18 cellular contexts compared by ENCODE assay signal in the genomic region with DNA sequence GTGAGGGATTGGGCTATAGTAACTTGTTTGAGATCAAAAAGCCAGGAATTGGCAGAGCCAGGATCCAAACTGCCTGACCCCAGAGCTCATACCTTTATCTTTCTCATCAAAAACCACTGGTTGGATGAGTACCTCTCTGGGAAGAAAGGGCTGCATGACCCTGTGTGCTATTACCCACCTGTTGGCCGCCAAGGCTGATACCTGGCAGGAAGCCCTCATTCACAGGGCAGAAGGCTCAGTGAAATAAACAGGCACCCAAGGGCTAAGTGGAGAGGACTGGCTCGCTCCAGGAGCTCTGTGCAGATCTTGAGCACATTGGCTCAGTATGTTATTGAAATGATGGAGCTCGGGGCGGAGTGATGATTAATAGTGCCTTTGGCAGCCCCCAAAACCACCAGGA.
DNase-seq lines count a peak whose midpoint lies in the region; ATAC-seq and TF ChIP-seq lines count a peak whose summit lies in the region.
"Had no signal": no experiment of that assay in that cellular context is flagged by ENCODE, and none has a peak within 500 bp of the region (broad histone marks: within the 10 kb centered on the region; RNA-seq: fewer than 3 reads in every experiment).

No MANE protein-coding gene starts in this region.

- no CpG with 5 or more reads among the region's 4 CpGs for WGBS in H9 (ENCODE audit: extremely low coverage, insufficient read length, low lambda C conversion rate)
- 93 to 100% methylated on average over 2 to 4 of the region's 4 CpGs for WGBS in endodermal cell (ENCODE audit: insufficient coverage in 1 of 2, insufficient read length in 1 of 2), 2 experiments

- ATAC-seq in CD4-positive, CD25-positive, alpha-beta regulatory T cell (ENCODE audit: low read depth in 2 of 2) = no peak
- ATAC-seq in activated T-helper 17 cell treated with anti-CD3 and anti-CD28 coated beads, Interleukin-2, amount 50 U/mL, for 72 hours (replicated peaks) = no peak
- no peak for ATAC-seq in naive thymus-derived CD4-positive, alpha-beta T cell

- TF ChIP-seq CTCF in KMS-11 (conservative IDR thresholded peaks at IDR 0.05; ENCODE audit: low read depth, low read length) = no peak
- TF ChIP-seq CTCF in H9 (conservative IDR thresholded peaks at IDR 0.05) = no peak
- TF ChIP-seq CTCF in endodermal cell (conservative IDR thresholded peaks at IDR 0.05) = no peak
- TF ChIP-seq CTCF in HFFc6 (IDR thresholded peaks at IDR 0.05) = no peak

- peaks cover 60% of the 10 kb centered on the region for H3K4me1 ChIP-seq in CD4-positive, CD25-positive, alpha-beta regulatory T cell (ENCODE audit: control insufficient read depth, insufficient read depth, low read length, poor library complexity, severe bottlenecking)
- H3K4me1 ChIP-seq in KMS-11 (ENCODE audit: low read depth, poor library complexity, severe bottlenecking) (peaks cover 96% of the 10 kb centered on the region), H9 (ENCODE audit: insufficient read depth, low read length) (no peaks in the 10 kb centered on the region; the same call in 1 of the 2 replicates), endodermal cell (ENCODE audit: control insufficient read depth, insufficient read depth, low read length) (no peaks in the 10 kb centered on the region)
- H3K4me1 ChIP-seq in naive thymus-derived CD4-positive, alpha-beta T cell (ENCODE audit: control insufficient read depth in 2 of 2, insufficient read depth in 2 of 2, low read length in 2 of 2) = peaks cover 35 to 40% of the 10 kb centered on the region in 2 donors

- H3K23ac ChIP-seq in H9 (ENCODE audit: insufficient read length, low read depth, low read length) = no peak overlapping the region

- peak overlapping the region in 1 of 4 donors; percentile 31 for H3K4me3 Mint-ChIP-seq in CD4-positive, CD25-positive, alpha-beta regulatory T cell
- peak overlapping the region; percentile 72 for H3K4me3 Mint-ChIP-seq in activated T-helper 17 cell treated with anti-CD3 and anti-CD28 coated beads, Interleukin-2, amount 50 U/mL, for 72 hours
- peak overlapping the region in 3 of 10 donors; percentile 27 to 82 (median 80) for H3K4me3 Mint-ChIP-seq in naive thymus-derived CD4-positive, alpha-beta T cell
- H3K4me3 Mint-ChIP-seq in H9 (no peak overlapping the region), endodermal cell (no peak overlapping the region), HFFc6 (no peak overlapping the region)

- peaks cover 0 to 2% (median 0%) of the 10 kb centered on the region in 7 donors for H3K9me3 Mint-ChIP-seq in CD4-positive, CD25-positive, alpha-beta regulatory T cell
- no peaks in the 10 kb centered on the region for H3K9me3 Mint-ChIP-seq in activated T-helper 17 cell treated with anti-CD3 and anti-CD28 coated beads, Interleukin-2, amount 50 U/mL, for 72 hours
- H3K9me3 Mint-ChIP-seq in naive thymus-derived CD4-positive, alpha-beta T cell = no peaks in the 10 kb centered on the region
- H3K9me3 Mint-ChIP-seq in H9 (no peaks in the 10 kb centered on the region), endodermal cell (no peaks in the 10 kb centered on the region), HFFc6 (no peaks in the 10 kb centered on the region)
- H3K9me3 Mint-ChIP-seq: CD4-positive, alpha-beta T cell had no signal

- H3K4me2 ChIP-seq in KMS-11 (peak overlapping the region; percentile 70), H9 (ENCODE audit: insufficient read depth, insufficient read length, low read length) (no peak overlapping the region)
- H3K4me2 ChIP-seq: PC-9 had no signal

- CTCF ChIA-PET in naive thymus-derived CD4-positive, alpha-beta T cell (lab: Charles Lee) = no interaction called here

- peaks cover 11% of the 10 kb centered on the region for H3K36me3 Mint-ChIP-seq in CD4-positive, CD25-positive, alpha-beta regulatory T cell
- H3K36me3 Mint-ChIP-seq in activated T-helper 17 cell treated with anti-CD3 and anti-CD28 coated beads, Interleukin-2, amount 50 U/mL, for 72 hours (ENCODE audit: low read depth) = peaks cover 27% of the 10 kb centered on the region
- H3K36me3 Mint-ChIP-seq in naive thymus-derived CD4-positive, alpha-beta T cell = peaks cover 0 to 15% (median 0%) of the 10 kb centered on the region in 5 donors
- peaks cover 3 to 9% (median 7%) of the 10 kb centered on the region in 3 experiments; a peak in 6 of 7 replicates for H3K36me3 Mint-ChIP-seq in H9 (ENCODE audit: insufficient read depth in 1 of 3, low read depth in 3 of 3)
- H3K36me3 Mint-ChIP-seq in endodermal cell (ENCODE audit: low read depth) = peaks cover 18% of the 10 kb centered on the region
- H3K36me3 Mint-ChIP-seq in HFFc6 (ENCODE audit: low read depth) = peaks cover 12% of the 10 kb centered on the region; the same call in 1 of the 2 replicates

- H4K8ac ChIP-seq in H9 (replicated peaks; ENCODE audit: insufficient read length, low read depth, low read length) = no peak overlapping the region

- no peak overlapping the region for H2BK12ac ChIP-seq in H9 (ENCODE audit: insufficient read length, low read depth, low read length)

- H3K23me2 ChIP-seq in H9 (ENCODE audit: insufficient read length, low read depth, low read length, poor library complexity, severe bottlenecking) = no peaks in the 10 kb centered on the region

- H3K4ac ChIP-seq in H9 (ENCODE audit: low read depth, low read length) = no peak overlapping the region

- H3K56ac ChIP-seq in H9 (ENCODE audit: insufficient read length, low read depth, low read length) = no peak overlapping the region

- H2BK20ac ChIP-seq in H9 (ENCODE audit: low read depth, low read length, poor library complexity, severe bottlenecking) = no peak overlapping the region

- no peaks in the 10 kb centered on the region for H3K27me3 Mint-ChIP-seq in CD4-positive, CD25-positive, alpha-beta regulatory T cell
- H3K27me3 Mint-ChIP-seq in activated T-helper 17 cell treated with anti-CD3 and anti-CD28 coated beads, Interleukin-2, amount 50 U/mL, for 72 hours = no peaks in the 10 kb centered on the region
- no peaks in the 10 kb centered on the region for H3K27me3 Mint-ChIP-seq in naive thymus-derived CD4-positive, alpha-beta T cell
- no peaks in the 10 kb centered on the region for H3K27me3 Mint-ChIP-seq in H9 (ENCODE audit: low read depth)
- H3K27me3 Mint-ChIP-seq in endodermal cell (ENCODE audit: insufficient read depth) = no peaks in the 10 kb centered on the region
- H3K27me3 Mint-ChIP-seq in HFFc6 (ENCODE audit: insufficient read depth) = peaks cover 1% of the 10 kb centered on the region
- H3K27me3 Mint-ChIP-seq: CD4-positive, alpha-beta T cell had no signal

- no peak overlapping the region for H3K14ac ChIP-seq in H9 (ENCODE audit: insufficient read depth, low read length)

- peak overlapping the region; percentile 48 for H3K27ac ChIP-seq in CD4-positive, CD25-positive, alpha-beta regulatory T cell (ENCODE audit: insufficient read depth, low read length, poor library complexity, severe bottlenecking)
- H3K27ac ChIP-seq in KMS-11 = peak overlapping the region; percentile 98
- no peak overlapping the region for H3K27ac ChIP-seq in naive thymus-derived CD4-positive, alpha-beta T cell (ENCODE audit: low read depth, low read length)
- no peak overlapping the region for H3K27ac ChIP-seq in H9 (ENCODE audit: insufficient read length, low read depth, low read length)
- H3K27ac ChIP-seq in endodermal cell (ENCODE audit: low read depth, low read length) = no peak overlapping the region
- H3K27ac ChIP-seq: PC-9, SJCRH30 had no signal

- DNase-seq in CD4-positive, CD25-positive, alpha-beta regulatory T cell = no peak
- no peak for DNase-seq in naive thymus-derived CD4-positive, alpha-beta T cell
- DNase-seq in H9 (no peak), endodermal cell (no peak), HFFc6 (no peak)
- DNase-seq: ACHN; AML-193; Calu3; CD4-positive, alpha-beta T cell; KG1; NCI-H1105; NCI-H1694 treated with DMSO at 0.1 percent for 48 hours; NCI-H446; NCI-H748 treated with DMSO at 0.1 percent for 48 hours; PC-9; SJCRH30 had no signal

- H3K18ac ChIP-seq in H9 (ENCODE audit: insufficient read length, low read depth, low read length) = no peak overlapping the region

- H3K27ac Mint-ChIP-seq in CD4-positive, CD25-positive, alpha-beta regulatory T cell = peak overlapping the region in 1 of 3 donors; percentile 80
- H3K27ac Mint-ChIP-seq in activated T-helper 17 cell treated with anti-CD3 and anti-CD28 coated beads, Interleukin-2, amount 50 U/mL, for 72 hours = peak overlapping the region; percentile 90
- H3K27ac Mint-ChIP-seq in naive thymus-derived CD4-positive, alpha-beta T cell = peak overlapping the region in 8 of 9 donors; percentile 9 to 87 (median 26)
- H3K27ac Mint-ChIP-seq in H9 = no peak overlapping the region
- H3K27ac Mint-ChIP-seq in endodermal cell = no peak overlapping the region
- no peak overlapping the region for H3K27ac Mint-ChIP-seq in HFFc6

- H3K79me2 ChIP-seq in KMS-11 (ENCODE audit: insufficient read depth, low read depth) = peaks cover 36% of the 10 kb centered on the region
- H3K79me2 ChIP-seq in H9 (ENCODE audit: insufficient read depth, low read length) = no peaks in the 10 kb centered on the region

- no peak overlapping the region for H2BK120ac ChIP-seq in H9 (ENCODE audit: low read depth, low read length, poor library complexity, severe bottlenecking)

- POLR2A ChIA-PET in naive thymus-derived CD4-positive, alpha-beta T cell (lab: Charles Lee) = no interaction called here

- H3K4me3 ChIP-seq in CD4-positive, CD25-positive, alpha-beta regulatory T cell (ENCODE audit: low read depth, low read length) = no peak overlapping the region
- H3K4me3 ChIP-seq in KMS-11 (IDR thresholded peaks at IDR 0.05; ENCODE audit: insufficient read depth, low read depth, low read length) = no peak overlapping the region
- no peak overlapping the region for H3K4me3 ChIP-seq in naive thymus-derived CD4-positive, alpha-beta T cell (ENCODE audit: low read length)
- no peak overlapping the region for H3K4me3 ChIP-seq in endodermal cell (ENCODE audit: low read length)
- H3K4me3 ChIP-seq: PC-9, SJCRH30 had no signal

- H4K20me1 ChIP-seq in KMS-11 (ENCODE audit: insufficient read depth) (no peaks in the 10 kb centered on the region), H9 (ENCODE audit: control insufficient read depth, insufficient read depth, insufficient read length) (no peaks in the 10 kb centered on the region)

- H2AFZ ChIP-seq in KMS-11 (ENCODE audit: low read depth) (no peak overlapping the region), H9 (ENCODE audit: low read length) (no peak overlapping the region)
- H2AFZ ChIP-seq: PC-9 had no signal

- H2AK5ac ChIP-seq in H9 (ENCODE audit: insufficient read length, low read length) = no peak overlapping the region

- no peak overlapping the region for H3K9ac ChIP-seq in KMS-11
- H3K9ac ChIP-seq in H9 (ENCODE audit: extremely low read depth, insufficient read length, low read length) = no peak overlapping the region
- H3K9ac ChIP-seq in endodermal cell (ENCODE audit: extremely low read depth, low read length, poor library complexity, severe bottlenecking) = no peak overlapping the region

- H4K5ac ChIP-seq in H9 (ENCODE audit: insufficient read length, low read depth, low read length) = no peak overlapping the region

- no peaks in the 10 kb centered on the region for H3K27me3 ChIP-seq in CD4-positive, CD25-positive, alpha-beta regulatory T cell (ENCODE audit: control insufficient read depth, insufficient read depth, low read length)
- H3K27me3 ChIP-seq in KMS-11 (ENCODE audit: insufficient read depth, low read depth) (no peaks in the 10 kb centered on the region), H9 (ENCODE audit: insufficient read depth, low read length) (no peaks in the 10 kb centered on the region), endodermal cell (ENCODE audit: control insufficient read depth, insufficient read depth, low read length, poor library complexity, severe bottlenecking) (no peaks in the 10 kb centered on the region)
- H3K27me3 ChIP-seq in naive thymus-derived CD4-positive, alpha-beta T cell (ENCODE audit: control insufficient read depth in 2 of 2, insufficient read depth in 2 of 2, low read length in 2 of 2) = no peaks in the 10 kb centered on the region
- H3K27me3 ChIP-seq: SJCRH30 had no signal

- no peaks in the 10 kb centered on the region for H3K9me3 ChIP-seq in CD4-positive, CD25-positive, alpha-beta regulatory T cell (ENCODE audit: control insufficient read depth in 2 of 2, low read length in 2 of 2)
- no peaks in the 10 kb centered on the region for H3K9me3 ChIP-seq in naive thymus-derived CD4-positive, alpha-beta T cell (ENCODE audit: control insufficient read depth in 2 of 3, low read length in 3 of 3)
- no peaks in the 10 kb centered on the region for H3K9me3 ChIP-seq in H9 (ENCODE audit: control insufficient read depth, low read depth, low read length)
- no peaks in the 10 kb centered on the region for H3K9me3 ChIP-seq in endodermal cell (ENCODE audit: control insufficient read depth, low read length)
- H3K9me3 ChIP-seq: SJCRH30 had no signal

- no peak overlapping the region for H2BK5ac ChIP-seq in H9 (ENCODE audit: insufficient read length, low read length)

- intact Hi-C loops in naive thymus-derived CD4-positive, alpha-beta T cell (cut with micrococcal nuclease) = no loop called here

- no peak overlapping the region for H3T11ph ChIP-seq in H9 (ENCODE audit: low read length)

- H4K91ac ChIP-seq in H9 (ENCODE audit: insufficient read length, low read depth, low read length) = no peak overlapping the region

- H3K4me1 Mint-ChIP-seq in CD4-positive, CD25-positive, alpha-beta regulatory T cell = peaks cover 21 to 87% (median 48%) of the 10 kb centered on the region in 4 donors
- H3K4me1 Mint-ChIP-seq in activated T-helper 17 cell treated with anti-CD3 and anti-CD28 coated beads, Interleukin-2, amount 50 U/mL, for 72 hours = peaks cover 41% of the 10 kb centered on the region
- H3K4me1 Mint-ChIP-seq in naive thymus-derived CD4-positive, alpha-beta T cell = peaks cover 38 to 74% (median 60%) of the 10 kb centered on the region in 7 donors
- H3K4me1 Mint-ChIP-seq in H9 = peaks cover 8 to 13% of the 10 kb centered on the region in 2 experiments
- H3K4me1 Mint-ChIP-seq in endodermal cell = no peaks in the 10 kb centered on the region
- peaks cover 12% of the 10 kb centered on the region for H3K4me1 Mint-ChIP-seq in HFFc6 (ENCODE audit: low read depth)

- H2BK15ac ChIP-seq in H9 (ENCODE audit: low read depth, low read length) = no peak overlapping the region

- no peaks in the 10 kb centered on the region for H3K36me3 ChIP-seq in CD4-positive, CD25-positive, alpha-beta regulatory T cell (ENCODE audit: control insufficient read depth, insufficient read depth, low read length)
- peaks cover 4% of the 10 kb centered on the region; the same call in 1 of the 2 replicates for H3K36me3 ChIP-seq in KMS-11 (ENCODE audit: insufficient read depth)
- H3K36me3 ChIP-seq in naive thymus-derived CD4-positive, alpha-beta T cell (ENCODE audit: control insufficient read depth in 2 of 3, insufficient read depth in 3 of 3, low read length in 3 of 3) = no peaks in the 10 kb centered on the region
- no peaks in the 10 kb centered on the region for H3K36me3 ChIP-seq in endodermal cell (ENCODE audit: control insufficient read depth, insufficient read depth, low read length)
- H3K36me3 ChIP-seq: SJCRH30 had no signal

- H3K79me1 ChIP-seq in H9 (ENCODE audit: insufficient read depth, low read depth, low read length, poor library complexity, severe bottlenecking) = no peaks in the 10 kb centered on the region

Comparison
In these comparisons a context has a peak if more than half of its experiments do, and no peak if none do; other contexts are left out.
1. H3K27ac ChIP-seq: peak in CD4-positive, CD25-positive, alpha-beta regulatory T cell (single experiment) and KMS-11 (single experiment); none in naive thymus-derived CD4-positive, alpha-beta T cell (single experiment), H9 (single experiment) and endodermal cell (single experiment).
2. H3K27ac Mint-ChIP-seq: peak in activated T-helper 17 cell treated with anti-CD3 and anti-CD28 coated beads, Interleukin-2, amount 50 U/mL, for 72 hours (single experiment) and naive thymus-derived CD4-positive, alpha-beta T cell (8 of 9); none in H9 (0 of 3), endodermal cell (single experiment) and HFFc6 (single experiment).